In genomic region chr2:216677439-216678097, GRCh38 we compare ENCODE assay signal across 16 cellular contexts. TPM values are rescaled to one million over a fixed set of nuclear protein-coding genes. Genes with fewer than 3 reads are reported as not detected.
DNase-seq lines count a peak whose midpoint lies in the region; ATAC-seq, FAIRE-seq and TF ChIP-seq lines count a peak whose summit lies in the region.
"Had no signal": no experiment of that assay in that cellular context is flagged by ENCODE, and none has a peak within 500 bp of the region (broad histone marks: within the 10 kb centered on the region; RNA-seq: fewer than 3 reads in every experiment).

No MANE protein-coding gene starts in this region.

- TF ChIP-seq RAD21 in IMR-90 (IDR thresholded peaks at IDR 0.05; ENCODE audit: low read length) (no peak), K562 (CRISPR knock-in tag; conservative IDR thresholded peaks at IDR 0.05 in 1 of 2, IDR thresholded peaks at IDR 0.05 in 1 of 2) (no peak)

- H3K9me1 ChIP-seq in IMR-90 (ENCODE audit: insufficient read depth, low read length) (peaks cover 18% of the 10 kb centered on the region; the same call in 1 of the 2 replicates), K562 (ENCODE audit: control insufficient read depth, insufficient read depth, low read length) (no peaks in the 10 kb centered on the region)

- H4K91ac ChIP-seq in IMR-90 (ENCODE audit: insufficient read depth, low read depth, low read length): no peak overlapping the region

- H3K79me2 ChIP-seq in K562 (ENCODE audit: control insufficient read depth, insufficient read depth, low read length) (no peaks in the 10 kb centered on the region), smooth muscle cell (ENCODE audit: low read depth) (no peaks in the 10 kb centered on the region)

- H3K9ac ChIP-seq in IMR-90 (ENCODE audit: low read depth, low read length) (no peak overlapping the region), K562 (ENCODE audit: insufficient read depth in 1 of 2, low read depth in 2 of 2, low read length in 2 of 2) (no peak overlapping the region), skeletal muscle tissue (ENCODE audit: low read depth in 1 of 3, low read length in 3 of 3) (peak overlapping the region in 1 of 3 donors; percentile 82), smooth muscle cell (ENCODE audit: low read depth) (no peak overlapping the region)

- peaks cover 44% of the 10 kb centered on the region for H3F3A ChIP-seq in smooth muscle cell (ENCODE audit: low read depth)

- H2BK20ac ChIP-seq in IMR-90 (ENCODE audit: low read depth, low read length): no peak overlapping the region

- no peak overlapping the region for H3K4ac ChIP-seq in IMR-90 (ENCODE audit: low read depth, low read length)

- H3K4me1 ChIP-seq in IMR-90 (ENCODE audit: control insufficient read depth, insufficient read depth, low read length): no peaks in the 10 kb centered on the region
- peaks cover 13 to 14% of the 10 kb centered on the region in 2 experiments for H3K4me1 ChIP-seq in K562 (replicated peaks in 1 of 2; ENCODE audit: control insufficient read depth in 2 of 2, insufficient read depth in 2 of 2, low read length in 2 of 2)
- H3K4me1 ChIP-seq in skeletal muscle tissue (ENCODE audit: control insufficient read depth in 3 of 3, insufficient read depth in 3 of 3, low read length in 3 of 3): peaks cover 46 to 64% (median 50%) of the 10 kb centered on the region in 3 donors
- H3K4me1 ChIP-seq in smooth muscle cell (ENCODE audit: low read depth): no peaks in the 10 kb centered on the region

- in situ Hi-C loops in IMR-90 (cut with MboI; ENCODE audit: low sequenced_read_pairs) (no loop called here), K562 (cut with MboI) (loop anchor here (25.0 kb wide), 1 partner anchor 1035 kb away; no protein-coding TSS in a partner anchor)

- no peak overlapping the region for H3K56ac ChIP-seq in IMR-90 (ENCODE audit: extremely low read depth, insufficient read depth, low read length)

- BruUV-seq in IMR-90 (replicated peaks; lab: Mats Ljungman, UMichigan) (no TSS peak), K562 (replicated peaks; lab: Mats Ljungman, UMichigan) (no TSS peak)

- peak overlapping the region in 1 of 2 experiments; percentile 44; a peak in 2 of 4 replicates for H4K8ac ChIP-seq in IMR-90 (ENCODE audit: low read depth in 2 of 2, low read length in 2 of 2)

- no peak overlapping the region for H2AK5ac ChIP-seq in IMR-90 (ENCODE audit: low read depth, low read length)

- H3K4me3 ChIP-seq in IMR-90 (ENCODE audit: insufficient read depth, low read depth, low read length): no peak overlapping the region
- no peak overlapping the region for H3K4me3 ChIP-seq in K562
- H3K4me3 ChIP-seq in skeletal muscle tissue (ENCODE audit: low read length in 3 of 3): peak overlapping the region in 1 of 3 donors; percentile 3
- no peak overlapping the region for H3K4me3 ChIP-seq in smooth muscle cell

- TF ChIP-seq CTCF in IMR-90 (conservative IDR thresholded peaks at IDR 0.05; ENCODE audit: low read depth, low read length): no peak
- TF ChIP-seq CTCF in K562 (IDR thresholded peaks at IDR 0.05 in 2 of 3, conservative IDR thresholded peaks at IDR 0.05 in 1 of 3; ENCODE audit: insufficient read depth in 2 of 3, low read depth in 1 of 3, low read length in 3 of 3): no peak
- TF ChIP-seq CTCF in mesothelial cell of epicardium (IDR thresholded peaks at IDR 0.05; ENCODE audit: unreplicated experiment): no peak
- TF ChIP-seq CTCF in smooth muscle cell (IDR thresholded peaks at IDR 0.05; ENCODE audit: borderline replicate concordance, insufficient read depth, poor library complexity, severe bottlenecking): no peak

- peaks cover 7% of the 10 kb centered on the region for H3K4me1 Mint-ChIP-seq in mesothelial cell of epicardium

- H3K4me3 Mint-ChIP-seq in mesothelial cell of epicardium: no peak overlapping the region
- H3K4me3 Mint-ChIP-seq: CD4-positive, CD25-positive, alpha-beta regulatory T cell had no signal

- FAIRE-seq in K562 (lab: Jason Lieb, UNC): no peak
- FAIRE-seq: GM12892 had no signal

- H3K36me3 Mint-ChIP-seq in mesothelial cell of epicardium: peaks cover 65% of the 10 kb centered on the region
- H3K36me3 Mint-ChIP-seq: CD4-positive, CD25-positive, alpha-beta regulatory T cell had no signal

- 96% methylated on average over 7 of the region's 9 CpGs; no CpG with 5 or more reads in 1 of the 2 experiments for WGBS in IMR-90 (ENCODE audit: extremely low coverage in 2 of 2, insufficient read length in 1 of 2), 2 experiments
- WGBS in K562 (ENCODE audit: insufficient coverage, low coverage, missing lambda C conversion rate): 43% methylated on average over 8 of the region's 9 CpGs
- WGBS in smooth muscle cell (ENCODE audit: low lambda C conversion rate): 94% methylated on average over 9 of the region's 9 CpGs

- DNase-seq in IMR-90 (no peak), K562 (ENCODE audit: extremely low read depth in 1 of 4, low spot score in 3 of 4) (no peak), mesothelial cell of epicardium (ENCODE audit: low spot score in 2 of 2, unreplicated experiment in 2 of 2) (no peak), smooth muscle cell (lab: John Stamatoyannopoulos, UW; ENCODE audit: unreplicated experiment) (no peak), NCI-H345 (lab: John Stamatoyannopoulos, UW) (no peak)
- DNase-seq in activated CD8-positive, alpha-beta memory T cell treated with anti-CD3 and anti-CD28 coated beads, Interleukin-2, amount 50 U/mL, for 4 hours: no peak
- DNase-seq: CD4-positive, CD25-positive, alpha-beta regulatory T cell; DMS79 treated with DMSO at 0.1 percent for 48 hours; GDM1; HCEC 1CT; NCI-H1092 treated with DMSO at 0.1 percent for 48 hours; NCI-H1694; NCI-H446 had no signal

- dilution Hi-C loops in IMR-90 (cut with HindIII; ENCODE audit: low sequenced_read_pairs, unreplicated experiment): loop anchor here (25.0 kb wide), 2 partner anchors 485 to 835 kb away; no protein-coding TSS in a partner anchor

- 0 out of 2 replicates have a peak, but pooled peaks have one; percentile 5 for TF ChIP-seq POLR2A in IMR-90 (IDR thresholded peaks at IDR 0.05; ENCODE audit: low read depth, low read length)
- TF ChIP-seq POLR2A in K562 (conservative IDR thresholded peaks at IDR 0.05): no peak

- H3K36me3 ChIP-seq in IMR-90 (ENCODE audit: control insufficient read depth, insufficient read depth, low read length): peaks cover 91% of the 10 kb centered on the region
- H3K36me3 ChIP-seq in K562 (ENCODE audit: control insufficient read depth, insufficient read depth, low read length): no peaks in the 10 kb centered on the region
- peaks cover 45 to 66% (median 48%) of the 10 kb centered on the region in 3 donors for H3K36me3 ChIP-seq in skeletal muscle tissue (ENCODE audit: control insufficient read depth in 3 of 3, insufficient read depth in 3 of 3, low read length in 3 of 3)
- peaks cover 5% of the 10 kb centered on the region for H3K36me3 ChIP-seq in smooth muscle cell (ENCODE audit: low read depth)

- no peaks in the 10 kb centered on the region for H3K27me3 Mint-ChIP-seq in mesothelial cell of epicardium (ENCODE audit: low read depth)

- CTCF ChIA-PET in IMR-90 (lab: Yijun Ruan, JAX): no interaction called here
- CTCF ChIA-PET in K562 (lab: Yijun Ruan, JAX; ENCODE audit: low intra/inter-chr PET ratio): no interaction called here

- no peaks in the 10 kb centered on the region for H3K9me3 Mint-ChIP-seq in mesothelial cell of epicardium

- intact Hi-C loops in IMR-90 (cut with micrococcal nuclease): no loop called here
- intact Hi-C loops in K562 (cut with micrococcal nuclease): no loop called here

- peak overlapping the region; percentile 1 for H3K27ac Mint-ChIP-seq in mesothelial cell of epicardium

- no peak overlapping the region for H2BK120ac ChIP-seq in IMR-90 (ENCODE audit: low read depth, low read length)

- peak overlapping the region; percentile 11 for H2BK5ac ChIP-seq in IMR-90 (ENCODE audit: low read depth, low read length, poor library complexity, severe bottlenecking)

- TF ChIP-seq EP300 in K562 (IDR thresholded peaks at IDR 0.05; ENCODE audit: low read length): no peak

- H4K20me1 ChIP-seq in IMR-90 (ENCODE audit: insufficient read depth, low read length) (peaks cover 100% of the 10 kb centered on the region), K562 (replicated peaks; ENCODE audit: control insufficient read depth, insufficient read depth, low read length) (no peaks in the 10 kb centered on the region), smooth muscle cell (ENCODE audit: low read depth) (peaks cover 57% of the 10 kb centered on the region)

- no peak overlapping the region for H2BK15ac ChIP-seq in IMR-90 (ENCODE audit: low read depth, low read length)

- H3K79me1 ChIP-seq in IMR-90 (ENCODE audit: low read depth in 1 of 2, low read length in 2 of 2): peaks cover 0 to 61% of the 10 kb centered on the region in 2 experiments; a peak in 2 of 4 replicates

- no peaks in the 10 kb centered on the region for H3K27me3 ChIP-seq in IMR-90 (ENCODE audit: control insufficient read depth, insufficient read depth, low read length)
- peaks cover 0 to 30% of the 10 kb centered on the region in 2 experiments; a peak in 2 of 5 replicates for H3K27me3 ChIP-seq in K562 (ENCODE audit: control insufficient read depth in 2 of 2, insufficient read depth in 2 of 2, low read length in 2 of 2)
- no peaks in the 10 kb centered on the region for H3K27me3 ChIP-seq in skeletal muscle tissue (ENCODE audit: control insufficient read depth in 3 of 3, insufficient read depth in 3 of 3, low read length in 3 of 3)
- H3K27me3 ChIP-seq in smooth muscle cell (ENCODE audit: low read depth): no peaks in the 10 kb centered on the region

- no peak overlapping the region for H3K4me2 ChIP-seq in IMR-90 (ENCODE audit: low read depth, low read length)
- H3K4me2 ChIP-seq in K562 (ENCODE audit: insufficient read depth, low read length): no peak overlapping the region
- no peak overlapping the region for H3K4me2 ChIP-seq in smooth muscle cell

- H3K23ac ChIP-seq in IMR-90 (ENCODE audit: low read depth, low read length): no peak overlapping the region

- peak overlapping the region; percentile 49 for H2AK9ac ChIP-seq in IMR-90 (replicated peaks; ENCODE audit: low read depth, low read length, poor library complexity)

- no peak overlapping the region for H2AFZ ChIP-seq in IMR-90 (replicated peaks; ENCODE audit: low read length, poor library complexity)
- H2AFZ ChIP-seq in K562 (ENCODE audit: low read depth, low read length): no peak overlapping the region
- H2AFZ ChIP-seq in smooth muscle cell (ENCODE audit: low read depth): no peak overlapping the region

- POLR2A ChIA-PET in IMR-90 (lab: Charles Lee; ENCODE audit: unreplicated experiment) (no interaction called here), K562 (lab: Yijun Ruan, JAX) (no interaction called here)

- no peaks in the 10 kb centered on the region for H3K9me3 ChIP-seq in IMR-90 (ENCODE audit: control insufficient read depth, insufficient read depth, low read length)
- no peaks in the 10 kb centered on the region for H3K9me3 ChIP-seq in K562 (replicated peaks; ENCODE audit: control insufficient read depth, insufficient read depth, low read depth, low read length)
- H3K9me3 ChIP-seq in skeletal muscle tissue (ENCODE audit: control insufficient read depth in 3 of 3, low read length in 3 of 3): no peaks in the 10 kb centered on the region
- no peaks in the 10 kb centered on the region for H3K9me3 ChIP-seq in smooth muscle cell (replicated peaks; ENCODE audit: low read depth)

- no peak overlapping the region for H3K18ac ChIP-seq in IMR-90 (ENCODE audit: low read depth, low read length)

- ATAC-seq in IMR-90 (ENCODE audit: low read depth): no peak
- ATAC-seq in K562: no peak
- ATAC-seq in HG03520 (IDR thresholded peaks at IDR 0.05; ENCODE audit: unreplicated experiment): no peak

- H3K27ac ChIP-seq in IMR-90 (ENCODE audit: insufficient read depth, low read length): no peak overlapping the region
- no peak overlapping the region for H3K27ac ChIP-seq in K562 (ENCODE audit: extremely low read depth, low read depth, low read length)
- peak overlapping the region; percentile 98 for H3K27ac ChIP-seq in skeletal muscle tissue (ENCODE audit: low read depth, low read length)
- H3K27ac ChIP-seq in smooth muscle cell (ENCODE audit: low read depth): no peak overlapping the region

- H3K14ac ChIP-seq in IMR-90 (replicated peaks; ENCODE audit: low read depth, low read length): no peak overlapping the region

- no peak overlapping the region; the same call in 1 of the 2 replicates for H4K5ac ChIP-seq in IMR-90 (ENCODE audit: low read depth, low read length)

RNA-seq across cellular contexts. Expression of gene IGFBP5, which starts 17.8 kb away (rescaled TPM):
- total RNA-seq in IMR-90 (2012; rRNA removed) (392 and 433 TPM in 2 replicates), K562 (2014; rRNA removed) (not detected in 2 replicates), K562 (2014; rRNA removed; fragmentation: Illumina TruSeq; extraction: Trizol) (not detected in 2 replicates), K562 (2015; rRNA removed; fragmentation: Illumina TruSeq; extraction: Trizol) (not detected in 2 replicates), K562 (2021) (1.9 and 2.5 TPM in 2 replicates), mesothelial cell of epicardium (415 to 456 TPM (median 447 TPM) in 3 replicates), skeletal muscle tissue (260 TPM), smooth muscle cell (766 and 787 TPM in 2 replicates)
- polyA plus RNA-seq in IMR-90 (2012; rRNA removed) (1,339 and 1,767 TPM in 2 replicates), K562 (2011; rRNA removed) (0.01 and 0.05 TPM in 2 replicates), K562 (2014; fragmentation: Illumina TruSeq; extraction: Trizol) (not detected in 2 replicates), K562 (2014; fragmentation: Nextera tagmentation; extraction: Ambion mirVana) (not detected), K562 (2014; rRNA removed) (0.03 and 0.49 TPM in 2 replicates), smooth muscle cell (381 and 426 TPM in 2 replicates)
- polyA plus RNA-seq in IMR-90 (2012; cell fraction: cytosol; rRNA removed): 847 and 1,056 TPM in 2 replicates
- polyA plus RNA-seq in IMR-90 (2012; cell fraction: nucleus; rRNA removed; ENCODE audit: low replicate concordance): 732 and 841 TPM in 2 replicates
- total RNA-seq in K562 (2011; cell fraction: chromatin; rRNA removed; ENCODE audit: low replicate concordance): 0.05 TPM in 1 of 2 replicates, not detected in the other
- 0.17 TPM in 1 of 2 replicates, not detected in the other for total RNA-seq in K562 (2011; cell fraction: nucleolus; rRNA removed)
- total RNA-seq in K562 (2011; cell fraction: nucleoplasm; rRNA removed): 0.29 TPM in 1 of 2 replicates, not detected in the other
- under 0.01 and 0.28 TPM in 2 replicates for polyA plus RNA-seq in K562 (2011; cell fraction: cytosol; rRNA removed)
- polyA plus RNA-seq in K562 (2011; cell fraction: nucleus; rRNA removed): 0.01 and 0.40 TPM in 2 replicates
- 0.04 and 0.08 TPM in 2 replicates for polyA plus RNA-seq in K562 (2012)
- 0.03 and 0.04 TPM in 2 replicates for polyA minus RNA-seq in K562 (2011; rRNA and poly(A)+ RNA removed)
- not detected in 2 replicates for polyA minus RNA-seq in K562 (2011; cell fraction: cytosol; rRNA and poly(A)+ RNA removed)
- polyA minus RNA-seq in K562 (2011; cell fraction: nucleus; rRNA and poly(A)+ RNA removed): under 0.01 TPM in 1 of 2 replicates, not detected in the other
- polyA plus RNA-seq: CD4-positive, CD25-positive, alpha-beta regulatory T cell had no signal

RNA-seq across cellular contexts. Expression of gene IGFBP2, which starts 44.3 kb away (rescaled TPM):
- total RNA-seq in IMR-90 (2012; rRNA removed) (33.5 and 36.7 TPM in 2 replicates), K562 (2014; rRNA removed) (not detected in 2 replicates), K562 (2014; rRNA removed; fragmentation: Illumina TruSeq; extraction: Trizol) (not detected in 2 replicates), K562 (2015; rRNA removed; fragmentation: Illumina TruSeq; extraction: Trizol) (0.23 TPM in 1 of 2 replicates, not detected in the other), K562 (2021) (0.85 and 0.93 TPM in 2 replicates), mesothelial cell of epicardium (376 to 409 TPM (median 381 TPM) in 3 replicates), skeletal muscle tissue (99.7 TPM), smooth muscle cell (143 and 162 TPM in 2 replicates)
- polyA plus RNA-seq in IMR-90 (2012; rRNA removed) (236 and 257 TPM in 2 replicates), K562 (2011; rRNA removed) (not detected in 2 replicates), K562 (2014; fragmentation: Illumina TruSeq; extraction: Trizol) (not detected in 2 replicates), K562 (2014; fragmentation: Nextera tagmentation; extraction: Ambion mirVana) (not detected), K562 (2014; rRNA removed) (not detected in 2 replicates), smooth muscle cell (225 and 416 TPM in 2 replicates)
- polyA plus RNA-seq in IMR-90 (2012; cell fraction: cytosol; rRNA removed): 205 and 355 TPM in 2 replicates
- polyA plus RNA-seq in IMR-90 (2012; cell fraction: nucleus; rRNA removed; ENCODE audit: low replicate concordance): 73.3 and 119 TPM in 2 replicates
- not detected in 2 replicates for total RNA-seq in K562 (2011; cell fraction: chromatin; rRNA removed; ENCODE audit: low replicate concordance)
- total RNA-seq in K562 (2011; cell fraction: nucleolus; rRNA removed): not detected in 2 replicates
- total RNA-seq in K562 (2011; cell fraction: nucleoplasm; rRNA removed): not detected in 2 replicates
- 0.06 and 0.31 TPM in 2 replicates for polyA plus RNA-seq in K562 (2011; cell fraction: cytosol; rRNA removed)
- not detected in 2 replicates for polyA plus RNA-seq in K562 (2011; cell fraction: nucleus; rRNA removed)
- polyA plus RNA-seq in K562 (2012): 0.29 and 0.76 TPM in 2 replicates
- not detected in 2 replicates for polyA minus RNA-seq in K562 (2011; rRNA and poly(A)+ RNA removed)
- polyA minus RNA-seq in K562 (2011; cell fraction: cytosol; rRNA and poly(A)+ RNA removed): not detected in 2 replicates
- not detected in 2 replicates for polyA minus RNA-seq in K562 (2011; cell fraction: nucleus; rRNA and poly(A)+ RNA removed)
- total RNA-seq: CD4-positive, CD25-positive, alpha-beta regulatory T cell had no signal
- polyA plus RNA-seq: CD4-positive, CD25-positive, alpha-beta regulatory T cell had no signal

Comparison
In these comparisons a context has a peak if more than half of its experiments do, and no peak if none do; other contexts are left out.
1. RNA of gene IGFBP5, which starts 17.8 kb away (total RNA-seq): 766 to 787 TPM in smooth muscle cell, 415 to 456 TPM in mesothelial cell of epicardium, 392 to 433 TPM in IMR-90 and 260 TPM in skeletal muscle tissue (single experiment); 0.05 to 2.5 TPM in K562; every median in the first group is over 10 times any median in the second.
2. RNA of gene IGFBP2, which starts 44.3 kb away (total RNA-seq): 376 to 409 TPM in mesothelial cell of epicardium, 143 to 162 TPM in smooth muscle cell, 99.7 TPM in skeletal muscle tissue (single experiment) and 33.5 to 36.7 TPM in IMR-90; 0.23 to 0.93 TPM in K562; every median in the first group is over 10 times any median in the second.